36 cellular contexts compared by ENCODE assay signal in genomic region chr12:20716985-20717384, GRCh38. TPM values are rescaled to one million over a fixed set of nuclear protein-coding genes. Genes with fewer than 3 reads are reported as not detected.
"Had no signal": no experiment of that assay in that cellular context is flagged by ENCODE, and none has a peak within 500 bp of the region (broad histone marks: within the 10 kb centered on the region; RNA-seq: fewer than 3 reads in every experiment).

No MANE protein-coding gene starts in this region.

- H3K36me3 Mint-ChIP-seq: activated CD8-positive, alpha-beta memory T cell treated with anti-CD3 and anti-CD28 coated beads, Interleukin-2, amount 10 ng/mL, durations not matched to agents 7 days and 5 days; activated naive CD4-positive, alpha-beta T cell treated with anti-CD3 and anti-CD28 coated beads, Interleukin-2, amount 10 ng/mL, durations not matched to agents 7 days and 5 days; activated naive CD8-positive, alpha-beta T cell had no signal

- H3K27ac Mint-ChIP-seq: activated CD4-positive, alpha-beta memory T cell treated with anti-CD3 and anti-CD28 coated beads, Interleukin-2, amount 10 ng/mL, durations not matched to agents 7 days and 5 days; activated CD8-positive, alpha-beta memory T cell treated with anti-CD3 and anti-CD28 coated beads, Interleukin-2, amount 10 ng/mL, durations not matched to agents 7 days and 5 days; activated naive CD4-positive, alpha-beta T cell treated with anti-CD3 and anti-CD28 coated beads, Interleukin-2, amount 10 ng/mL, durations not matched to agents 7 days and 5 days; activated naive CD8-positive, alpha-beta T cell had no signal

- H3K4me3 Mint-ChIP-seq: activated CD4-positive, alpha-beta memory T cell treated with anti-CD3 and anti-CD28 coated beads, Interleukin-2, amount 10 ng/mL, durations not matched to agents 7 days and 5 days; activated CD8-positive, alpha-beta memory T cell treated with anti-CD3 and anti-CD28 coated beads, Interleukin-2, amount 10 ng/mL, durations not matched to agents 7 days and 5 days; activated naive CD4-positive, alpha-beta T cell treated with anti-CD3 and anti-CD28 coated beads, Interleukin-2, amount 10 ng/mL, durations not matched to agents 7 days and 5 days; activated naive CD8-positive, alpha-beta T cell had no signal

- H3K27me3 Mint-ChIP-seq: activated CD4-positive, alpha-beta memory T cell treated with anti-CD3 and anti-CD28 coated beads, Interleukin-2, amount 10 ng/mL, durations not matched to agents 7 days and 5 days; activated CD8-positive, alpha-beta memory T cell treated with anti-CD3 and anti-CD28 coated beads, Interleukin-2, amount 10 ng/mL, durations not matched to agents 7 days and 5 days; activated naive CD4-positive, alpha-beta T cell treated with anti-CD3 and anti-CD28 coated beads, Interleukin-2, amount 10 ng/mL, durations not matched to agents 7 days and 5 days; activated naive CD8-positive, alpha-beta T cell had no signal

- H3K9me3 Mint-ChIP-seq: activated CD4-positive, alpha-beta memory T cell treated with anti-CD3 and anti-CD28 coated beads, Interleukin-2, amount 10 ng/mL, durations not matched to agents 7 days and 5 days; activated naive CD4-positive, alpha-beta T cell treated with anti-CD3 and anti-CD28 coated beads, Interleukin-2, amount 10 ng/mL, durations not matched to agents 7 days and 5 days had no signal

- ATAC-seq: activated CD8-positive, alpha-beta memory T cell treated with anti-CD3 and anti-CD28 coated beads, Interleukin-2, amount 10 ng/mL, durations not matched to agents 7 days and 5 days; K562; SK-N-SH treated with all-trans-retinoic acid at 6 μM for 48 hours had no signal

- H3K4me1 Mint-ChIP-seq: activated CD4-positive, alpha-beta memory T cell treated with anti-CD3 and anti-CD28 coated beads, Interleukin-2, amount 10 ng/mL, durations not matched to agents 7 days and 5 days; activated CD8-positive, alpha-beta memory T cell treated with anti-CD3 and anti-CD28 coated beads, Interleukin-2, amount 10 ng/mL, durations not matched to agents 7 days and 5 days; activated naive CD4-positive, alpha-beta T cell treated with anti-CD3 and anti-CD28 coated beads, Interleukin-2, amount 10 ng/mL, durations not matched to agents 7 days and 5 days had no signal

- FAIRE-seq: K562 had no signal

- DNase-seq: activated CD4-positive, alpha-beta memory T cell treated with anti-CD3 and anti-CD28 coated beads, Interleukin-2, amount 10 ng/mL, durations not matched to agents 7 days and 5 days; activated CD4-positive, alpha-beta T cell treated with anti-CD3 and anti-CD28 coated beads for 1 hour; activated CD4-positive, alpha-beta T cell treated with anti-CD3 and anti-CD28 coated beads for 48 hours; activated CD4-positive, CD25-positive, alpha-beta regulatory T cell; activated CD8-positive, alpha-beta memory T cell treated with anti-CD3 and anti-CD28 coated beads for 24 hours; activated CD8-positive, alpha-beta memory T cell treated with anti-CD3 and anti-CD28 coated beads, Interleukin-2, amount 10 ng/mL, durations not matched to agents 7 days and 5 days; activated CD8-positive, alpha-beta memory T cell treated with anti-CD3 and anti-CD28 coated beads, Interleukin-2, amount 50 U/mL, for 48 hours; activated effector memory CD4-positive, alpha-beta T cell treated with Interleukin-2 at 50 U/mL for 16 hours; activated naive CD4-positive, alpha-beta T cell treated with anti-CD3 and anti-CD28 coated beads, Interleukin-2, amount 10 ng/mL, durations not matched to agents 7 days and 5 days; activated T-cell treated with anti-CD3 and anti-CD28 coated beads, Interleukin-2, amount 50 U/mL, for 48 hours; amniotic stem cell; aorta; brain microvascular endothelial cell; central memory CD4-positive, alpha-beta T cell; NCI-H1048; NCI-H1105 treated with DMSO at 0.1 percent for 48 hours; NCI-H1436; NCI-H187; NCI-H2029 treated with DMSO at 0.1 percent for 48 hours; NCI-H2107; NCI-H2171; NCI-H510A; NCI-H526; NCI-H774; Peyer's patch; RPMI8226; SHP77 treated with DMSO at 0.1 percent for 48 hours; SW 1271; T-helper 1 cell; T-helper 2 cell; T-helper 9 cell; WERI-Rb-1 had no signal

RNA-seq across cellular contexts. Expression of gene SLCO1C1, which starts 21.9 kb away (rescaled TPM):
- total RNA-seq: activated CD4-positive, alpha-beta memory T cell treated with anti-CD3 and anti-CD28 coated beads, Interleukin-2, amount 10 ng/mL, durations not matched to agents 7 days and 5 days; activated CD8-positive, alpha-beta memory T cell treated with anti-CD3 and anti-CD28 coated beads, Interleukin-2, amount 10 ng/mL, durations not matched to agents 7 days and 5 days; K562; MCF 10A had no signal
